In the genomic region with DNA sequence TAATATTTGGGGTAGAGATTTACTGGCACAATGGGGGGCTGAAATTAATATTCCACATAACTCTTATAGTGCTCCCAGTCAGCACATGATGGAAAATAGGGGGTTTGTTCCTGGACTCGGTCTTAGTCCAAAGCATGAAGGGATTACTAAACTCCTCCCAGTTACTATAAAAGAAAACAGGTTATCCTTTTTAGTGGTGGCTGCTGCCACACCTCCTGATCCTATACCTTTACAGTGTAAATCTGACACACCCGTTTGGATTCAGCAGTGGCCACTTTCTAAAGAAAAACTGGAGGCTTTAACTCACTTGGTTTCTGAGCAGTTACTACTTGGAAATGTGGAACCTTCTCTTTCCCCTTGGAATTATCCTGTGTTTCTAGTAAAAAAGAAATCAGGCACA, we compare ENCODE assay signal across 13 cellular contexts.
DNase-seq lines count a peak whose midpoint lies in the region; ATAC-seq and TF ChIP-seq lines count a peak whose summit lies in the region.
"Had no signal": no experiment of that assay in that cellular context is flagged by ENCODE, and none has a peak within 500 bp of the region (broad histone marks: within the 10 kb centered on the region; RNA-seq: fewer than 3 reads in every experiment).

No MANE protein-coding gene starts in this region.

- no peaks in the 10 kb centered on the region for H3K27me3 ChIP-seq in PC-3 (ENCODE audit: low read length)
- no peaks in the 10 kb centered on the region for H3K27me3 ChIP-seq in left lung

- DNase-seq in NCI-H524 (lab: John Stamatoyannopoulos, UW) (peak; percentile 3 to 44), PC-3 (peak; percentile 27), left colon (peak; percentile 24 to 51), C1 segment of cervical spinal cord (lab: John Stamatoyannopoulos, UW) (no peak), left lung (no peak), NCI-H1417 treated with DMSO at 0.1 percent for 48 hours (lab: John Stamatoyannopoulos, UW) (no peak)
- DNase-seq in stimulated activated CD4-positive, alpha-beta T cell treated with anti-CD3 and anti-CD28 coated beads, Interleukin-4, amount 100 ng/mL, for 24 hours: no peak
- DNase-seq: CD4-positive, alpha-beta memory T cell; DMS53; GF-D8 had no signal

- no peak for TF ChIP-seq CTCF in PC-3 (conservative IDR thresholded peaks at IDR 0.05; ENCODE audit: low read depth, low read length)
- no peak for TF ChIP-seq CTCF in left lung (IDR thresholded peaks at IDR 0.05)

- no peak for ATAC-seq in PC-3
- peak; percentile 100 for ATAC-seq in left colon
- no peak for ATAC-seq in left lung
- ATAC-seq: HCT116, HepG2 had no signal

- no peaks in the 10 kb centered on the region for H3K9me2 ChIP-seq in PC-3 (replicated peaks; ENCODE audit: low read length)

- intact Hi-C loops in PC-3 (cut with micrococcal nuclease): loop anchor here (10.0 kb wide), 1 partner anchor 578 kb away; no protein-coding TSS in a partner anchor
- intact Hi-C loops in left colon (cut with DNase I, micrococcal nuclease): no loop called here
- intact Hi-C loops in left lung (cut with DNase I): no loop called here

- no peaks in the 10 kb centered on the region for H4K20me1 ChIP-seq in PC-3 (ENCODE audit: low read length)

- no peaks in the 10 kb centered on the region; the same call in 1 of the 2 replicates for H3K36me3 ChIP-seq in PC-3 (ENCODE audit: low read depth, low read length)
- H3K36me3 ChIP-seq in left lung: no peaks in the 10 kb centered on the region

- H3K4me1 ChIP-seq in PC-3 (ENCODE audit: insufficient read depth, low read length): peaks cover 35% of the 10 kb centered on the region
- no peaks in the 10 kb centered on the region for H3K4me1 ChIP-seq in left lung

- H3K9me3 ChIP-seq in PC-3 (ENCODE audit: low read length) (peaks cover 6% of the 10 kb centered on the region; the same call in 1 of the 2 replicates), left lung (peaks cover 0 to 14% of the 10 kb centered on the region in 2 donors)

- H2AFZ ChIP-seq in PC-3 (ENCODE audit: low read length): no peak overlapping the region

- no peaks in the 10 kb centered on the region for H3K79me2 ChIP-seq in PC-3 (ENCODE audit: low read length)

- H3K4me3 ChIP-seq in PC-3 (ENCODE audit: low read length) (no peak overlapping the region), left lung (no peak overlapping the region)

- H3F3A ChIP-seq in PC-3 (ENCODE audit: low read length, unreplicated experiment): no peaks in the 10 kb centered on the region

- H3K9ac ChIP-seq in PC-3 (ENCODE audit: low read length): no peak overlapping the region

- no peak overlapping the region for H3K4me2 ChIP-seq in PC-3 (ENCODE audit: low read length)

- CTCF ChIA-PET in PC-3 (lab: Charles Lee): no interaction called here

- H3K27ac ChIP-seq in PC-3 (ENCODE audit: low read length): no peak overlapping the region
- H3K27ac ChIP-seq in left lung: no peak overlapping the region
- H3K27ac ChIP-seq: C4-2B had no signal

- BruUV-seq in PC-3 (replicated peaks; lab: Mats Ljungman, UMichigan): no TSS peak

- POLR2A ChIA-PET in PC-3 (lab: Charles Lee; ENCODE audit: unreplicated experiment): no interaction called here

Comparison
In these comparisons a context has a peak if more than half of its experiments do, and no peak if none do; other contexts are left out.
1. DNase-seq: peak in NCI-H524 (2 of 2), PC-3 (single experiment) and left colon (2 of 2); none in C1 segment of cervical spinal cord (0 of 14), left lung (0 of 2), NCI-H1417 treated with DMSO at 0.1 percent for 48 hours (single experiment) and stimulated activated CD4-positive, alpha-beta T cell treated with anti-CD3 and anti-CD28 coated beads, Interleukin-4, amount 100 ng/mL, for 24 hours (single experiment).